ENCODE assay signal across 20 cellular contexts in genomic region chr15:80536231-80536630, GRCh38.
DNase-seq lines count a peak whose midpoint lies in the region; ATAC-seq and TF ChIP-seq lines count a peak whose summit lies in the region.
"Had no signal": no experiment of that assay in that cellular context is flagged by ENCODE, and none has a peak within 500 bp of the region (broad histone marks: within the 10 kb centered on the region; RNA-seq: fewer than 3 reads in every experiment).

No MANE protein-coding gene starts in this region.

- peaks cover 36% of the 10 kb centered on the region for H3K36me3 Mint-ChIP-seq in progenitor cell of endocrine pancreas (ENCODE audit: insufficient read depth)
- H3K36me3 Mint-ChIP-seq: activated naive CD4-positive, alpha-beta T cell treated with anti-CD3 and anti-CD28 coated beads, Interleukin-2, amount 10 ng/mL, durations not matched to agents 7 days and 5 days; immature natural killer cell; stimulated activated effector memory CD8-positive, alpha-beta T cell treated with anti-CD3 and anti-CD28 coated beads, Interleukin-12 subunit alpha, Interleukin-12 subunit beta, amount 100 ng/mL, for 72 hours had no signal

- no peaks in the 10 kb centered on the region for H3K79me2 ChIP-seq in OCI-LY3 (ENCODE audit: low read length)

- H3K27me3 ChIP-seq in HUES6 (ENCODE audit: control insufficient read depth, insufficient read depth, low read length): no peaks in the 10 kb centered on the region
- no peaks in the 10 kb centered on the region for H3K27me3 ChIP-seq in OCI-LY3 (ENCODE audit: low read depth, low read length)
- H3K27me3 ChIP-seq: BE2C, thyroid gland had no signal

- no peaks in the 10 kb centered on the region for H3K27me3 Mint-ChIP-seq in progenitor cell of endocrine pancreas

- no peaks in the 10 kb centered on the region for H3K4me1 Mint-ChIP-seq in progenitor cell of endocrine pancreas (ENCODE audit: low read depth)
- H3K4me1 Mint-ChIP-seq: activated naive CD4-positive, alpha-beta T cell treated with anti-CD3 and anti-CD28 coated beads, Interleukin-2, amount 10 ng/mL, durations not matched to agents 7 days and 5 days; immature natural killer cell; naive thymus-derived CD4-positive, alpha-beta T cell; stimulated activated effector memory CD8-positive, alpha-beta T cell treated with anti-CD3 and anti-CD28 coated beads, Interleukin-12 subunit alpha, Interleukin-12 subunit beta, amount 100 ng/mL, for 72 hours had no signal

- H3K9me3 Mint-ChIP-seq in progenitor cell of endocrine pancreas (ENCODE audit: low read depth): peaks cover 21% of the 10 kb centered on the region
- H3K9me3 Mint-ChIP-seq: immature natural killer cell; stimulated activated effector memory CD8-positive, alpha-beta T cell treated with anti-CD3 and anti-CD28 coated beads, Interleukin-12 subunit alpha, Interleukin-12 subunit beta, amount 100 ng/mL, for 72 hours had no signal

- H3K4me3 ChIP-seq in HUES6 (ENCODE audit: low read depth, low read length): no peak overlapping the region
- no peak overlapping the region for H3K4me3 ChIP-seq in OCI-LY3 (ENCODE audit: low read length)
- H3K4me3 ChIP-seq: coronary artery, SK-N-MC, thyroid gland had no signal

- peak overlapping the region; percentile 42 for H3K4me2 ChIP-seq in OCI-LY3 (ENCODE audit: low read length)

- peak overlapping the region; percentile 80; the same call in 1 of the 2 replicates for H3K27ac ChIP-seq in HUES6 (ENCODE audit: low read depth, low read length)
- H3K27ac ChIP-seq in OCI-LY3 (ENCODE audit: low read length): peak overlapping the region; percentile 59
- H3K27ac ChIP-seq: coronary artery, SK-N-MC, thyroid gland had no signal

- H2AFZ ChIP-seq in OCI-LY3 (ENCODE audit: low read depth, low read length): peak overlapping the region; percentile 95

- TF ChIP-seq CTCF in OCI-LY3 (IDR thresholded peaks at IDR 0.05; ENCODE audit: low read depth, low read length) (no peak), progenitor cell of endocrine pancreas (IDR thresholded peaks at IDR 0.05; ENCODE audit: unreplicated experiment) (no peak)

- H3K9me3 ChIP-seq in HUES6 (ENCODE audit: control insufficient read depth, insufficient read depth, low read depth, low read length): peaks cover 19% of the 10 kb centered on the region
- peaks cover 21% of the 10 kb centered on the region for H3K9me3 ChIP-seq in OCI-LY3 (ENCODE audit: insufficient read depth, low read length)
- H3K9me3 ChIP-seq: BE2C, thyroid gland had no signal

- DNase-seq in NCI-H2081 (lab: John Stamatoyannopoulos, UW) (peak; percentile 91 to 98), progenitor cell of endocrine pancreas (ENCODE audit: low spot score, unreplicated experiment) (no peak), cerebellar cortex (ENCODE audit: low spot score) (no peak)
- DNase-seq: activated CD4-positive, alpha-beta T cell treated with anti-CD3 and anti-CD28 coated beads, Interleukin-2, amount 50 U/mL, for 1 hour; activated naive CD4-positive, alpha-beta T cell treated with anti-CD3 and anti-CD28 coated beads, Interleukin-2, amount 10 ng/mL, durations not matched to agents 7 days and 5 days; activated T-cell treated with anti-CD3 and anti-CD28 coated beads for 4 hours; BE2C; immature natural killer cell; Karpas-422; naive thymus-derived CD4-positive, alpha-beta T cell; NCI-H2171; OCI-M1; thyroid gland had no signal

- peaks cover 12% of the 10 kb centered on the region for H3K4me1 ChIP-seq in HUES6 (ENCODE audit: control insufficient read depth, insufficient read depth, low read length)
- H3K4me1 ChIP-seq in OCI-LY3 (ENCODE audit: low read length): peaks cover 43% of the 10 kb centered on the region
- H3K4me1 ChIP-seq: BE2C had no signal

- H3K9ac ChIP-seq in HUES6 (ENCODE audit: low read length) (peak overlapping the region; percentile 59), OCI-LY3 (ENCODE audit: low read length) (peak overlapping the region; percentile 34)

- H4K20me1 ChIP-seq in OCI-LY3 (ENCODE audit: insufficient read depth, low read length): no peaks in the 10 kb centered on the region

- ATAC-seq in HG02798 (IDR thresholded peaks at IDR 0.05; ENCODE audit: poor library complexity, unreplicated experiment) (no peak), GM21447 (IDR thresholded peaks at IDR 0.05; ENCODE audit: unreplicated experiment) (no peak)
- ATAC-seq: naive thymus-derived CD4-positive, alpha-beta T cell; stimulated activated effector memory CD8-positive, alpha-beta T cell treated with anti-CD3 and anti-CD28 coated beads, Interleukin-12 subunit alpha, Interleukin-12 subunit beta, amount 100 ng/mL, for 72 hours had no signal

- H3K4me3 Mint-ChIP-seq in progenitor cell of endocrine pancreas (ENCODE audit: low read depth): no peak overlapping the region
- H3K4me3 Mint-ChIP-seq: activated naive CD4-positive, alpha-beta T cell treated with anti-CD3 and anti-CD28 coated beads, Interleukin-2, amount 10 ng/mL, durations not matched to agents 7 days and 5 days; immature natural killer cell; naive thymus-derived CD4-positive, alpha-beta T cell; stimulated activated effector memory CD8-positive, alpha-beta T cell treated with anti-CD3 and anti-CD28 coated beads, Interleukin-12 subunit alpha, Interleukin-12 subunit beta, amount 100 ng/mL, for 72 hours had no signal

- peak overlapping the region; percentile 86 for H3K27ac Mint-ChIP-seq in progenitor cell of endocrine pancreas
- H3K27ac Mint-ChIP-seq: activated naive CD4-positive, alpha-beta T cell treated with anti-CD3 and anti-CD28 coated beads, Interleukin-2, amount 10 ng/mL, durations not matched to agents 7 days and 5 days; immature natural killer cell; naive thymus-derived CD4-positive, alpha-beta T cell; stimulated activated effector memory CD8-positive, alpha-beta T cell treated with anti-CD3 and anti-CD28 coated beads, Interleukin-12 subunit alpha, Interleukin-12 subunit beta, amount 100 ng/mL, for 72 hours had no signal

- H3K36me3 ChIP-seq in HUES6 (ENCODE audit: control insufficient read depth, insufficient read depth, low read length): no peaks in the 10 kb centered on the region
- H3K36me3 ChIP-seq in OCI-LY3 (replicated peaks; ENCODE audit: low read depth, low read length): peaks cover 28% of the 10 kb centered on the region
- H3K36me3 ChIP-seq: BE2C, thyroid gland had no signal

Comparison
In these comparisons a context has a peak if more than half of its experiments do, and no peak if none do; other contexts are left out.
1. DNase-seq: peak in NCI-H2081 (2 of 2); none in progenitor cell of endocrine pancreas (single experiment) and cerebellar cortex (single experiment).